Comparison of ENCODE assay signal across 15 cellular contexts in the genomic region with DNA sequence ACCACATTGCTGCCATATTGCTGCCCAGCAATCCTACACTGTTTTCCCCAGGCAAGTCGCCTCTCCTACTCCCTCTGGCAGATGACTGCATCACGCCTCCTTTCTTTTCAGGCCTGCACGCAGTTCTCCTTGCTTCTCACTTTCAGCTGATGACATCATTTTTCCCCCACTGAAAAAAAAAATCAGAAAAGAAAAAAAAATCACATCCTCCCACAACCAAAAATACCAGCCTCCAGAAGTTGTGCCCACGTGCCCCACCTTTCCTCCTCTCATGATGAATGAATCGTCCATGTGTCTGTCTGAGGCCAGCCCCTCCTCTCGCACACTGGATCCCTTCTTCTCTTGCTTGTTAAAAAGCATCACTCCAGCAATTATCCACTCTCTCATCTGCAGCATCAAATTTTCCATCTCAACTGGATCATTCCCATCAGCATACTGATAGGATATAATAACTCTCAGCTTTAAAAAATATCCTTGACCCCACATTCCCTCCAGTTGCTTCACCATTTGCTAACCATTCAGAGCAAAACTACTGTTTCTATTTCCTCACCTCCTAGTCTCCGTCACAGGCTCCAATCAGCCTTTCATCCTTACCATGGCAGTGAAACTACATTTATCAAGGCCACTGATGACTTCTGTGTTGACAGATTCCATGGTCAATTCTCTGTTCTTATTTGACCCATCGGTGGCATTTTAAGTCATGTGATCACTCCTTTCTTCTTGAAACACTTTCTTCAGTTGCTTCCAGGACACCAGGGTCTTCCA. TPM values are rescaled to one million over a fixed set of nuclear protein-coding genes. Genes with fewer than 3 reads are reported as not detected.
A peak's percentile ranks its signal among the peaks of the same experiment; 100 is the strongest.
DNase-seq lines count a peak whose midpoint lies in the region; ATAC-seq lines count a peak whose summit lies in the region.
"Had no signal": no experiment of that assay in that cellular context is flagged by ENCODE, and none has a peak within 500 bp of the region (broad histone marks: within the 10 kb centered on the region; RNA-seq: fewer than 3 reads in every experiment).

No MANE protein-coding gene starts in this region.

- in situ Hi-C loops in KBM-7 (cut with MboI; ENCODE audit: low pct_unique_long_range_greater_than_20kb, low sequenced_read_pairs) = no loop called here

- peak; percentile 26 for ATAC-seq in activated naive CD8-positive, alpha-beta T cell treated with anti-CD3 and anti-CD28 coated beads, Interleukin-2, amount 10 ng/mL, durations not matched to agents 7 days and 5 days (ENCODE audit: low read depth)

- H3K9me3 ChIP-seq in effector memory CD4-positive, alpha-beta T cell (ENCODE audit: control insufficient read depth, low read length) = no peaks in the 10 kb centered on the region
- H3K9me3 ChIP-seq: ascending aorta, transverse colon had no signal

- peak; percentile 4 for DNase-seq in stimulated activated naive CD4-positive, alpha-beta T cell treated with Interleukin-2 at 50 U/mL for 16 hours (lab: John Stamatoyannopoulos, UW)
- DNase-seq in stimulated activated naive CD4-positive, alpha-beta T cell (lab: John Stamatoyannopoulos, UW) = no peak
- no peak for DNase-seq in activated naive CD8-positive, alpha-beta T cell treated with anti-CD3 and anti-CD28 coated beads, Interleukin-2, amount 10 ng/mL, durations not matched to agents 7 days and 5 days
- DNase-seq in stimulated activated CD4-positive, alpha-beta T cell treated with anti-CD3 and anti-CD28 coated beads, Interleukin-15, amount 100 ng/mL, for 24 hours = peak; percentile 37
- DNase-seq in KBM-7 (no peak), NCI-H1092 (lab: John Stamatoyannopoulos, UW) (no peak), NCI-H2227 (lab: John Stamatoyannopoulos, UW; ENCODE audit: unreplicated experiment) (no peak)
- DNase-seq in effector memory CD4-positive, alpha-beta T cell = no peak
- DNase-seq: erythroblast, kidney glomerular epithelial cell, midbrain, NCI-H2081, NCI-H82, transverse colon had no signal

- H3K27me3 Mint-ChIP-seq in activated naive CD8-positive, alpha-beta T cell treated with anti-CD3 and anti-CD28 coated beads, Interleukin-2, amount 10 ng/mL, durations not matched to agents 7 days and 5 days = peaks cover 12% of the 10 kb centered on the region

- no peak overlapping the region for H3K27ac Mint-ChIP-seq in activated naive CD8-positive, alpha-beta T cell treated with anti-CD3 and anti-CD28 coated beads, Interleukin-2, amount 10 ng/mL, durations not matched to agents 7 days and 5 days

- POLR2A ChIA-PET in activated naive CD8-positive, alpha-beta T cell treated with anti-CD3 and anti-CD28 coated beads, Interleukin-2, amount 10 ng/mL, durations not matched to agents 7 days and 5 days (lab: Charles Lee) = interaction anchor here (0.5 kb wide), 1 partner anchor 29 kb away, joined by 3 read pairs; no protein-coding TSS in a partner anchor

- H3K4me1 Mint-ChIP-seq in activated naive CD8-positive, alpha-beta T cell treated with anti-CD3 and anti-CD28 coated beads, Interleukin-2, amount 10 ng/mL, durations not matched to agents 7 days and 5 days = peaks cover 2% of the 10 kb centered on the region

- H3K4me3 ChIP-seq in effector memory CD4-positive, alpha-beta T cell (ENCODE audit: insufficient read depth, low read depth, low read length, poor library complexity, severe bottlenecking) = no peak overlapping the region
- H3K4me3 ChIP-seq: ascending aorta, transverse colon had no signal

- no peaks in the 10 kb centered on the region for H3K36me3 ChIP-seq in effector memory CD4-positive, alpha-beta T cell (ENCODE audit: control insufficient read depth, insufficient read depth, low read length)
- H3K36me3 ChIP-seq: ascending aorta, transverse colon had no signal

- H3K27ac ChIP-seq in effector memory CD4-positive, alpha-beta T cell (ENCODE audit: insufficient read depth, low read length, poor library complexity, severe bottlenecking) = no peak overlapping the region
- H3K27ac ChIP-seq: ascending aorta, transverse colon had no signal

- no peaks in the 10 kb centered on the region for H3K36me3 Mint-ChIP-seq in activated naive CD8-positive, alpha-beta T cell treated with anti-CD3 and anti-CD28 coated beads, Interleukin-2, amount 10 ng/mL, durations not matched to agents 7 days and 5 days

- H3K4me1 ChIP-seq in effector memory CD4-positive, alpha-beta T cell (ENCODE audit: control insufficient read depth, insufficient read depth, low read length, poor library complexity, severe bottlenecking) = no peaks in the 10 kb centered on the region
- H3K4me1 ChIP-seq: ascending aorta, transverse colon had no signal

- H3K4me3 Mint-ChIP-seq in activated naive CD8-positive, alpha-beta T cell treated with anti-CD3 and anti-CD28 coated beads, Interleukin-2, amount 10 ng/mL, durations not matched to agents 7 days and 5 days = no peak overlapping the region

- H3K9me3 Mint-ChIP-seq in activated naive CD8-positive, alpha-beta T cell treated with anti-CD3 and anti-CD28 coated beads, Interleukin-2, amount 10 ng/mL, durations not matched to agents 7 days and 5 days = no peaks in the 10 kb centered on the region

- no peaks in the 10 kb centered on the region for H3K27me3 ChIP-seq in effector memory CD4-positive, alpha-beta T cell (replicated peaks; ENCODE audit: control insufficient read depth, insufficient read depth, low read length, poor library complexity, severe bottlenecking)
- H3K27me3 ChIP-seq: ascending aorta, transverse colon had no signal

RNA-seq across cellular contexts. Expression of a gene that starts 30.1 kb away (rescaled TPM):
- total RNA-seq in activated naive CD8-positive, alpha-beta T cell treated with anti-CD3 and anti-CD28 coated beads, Interleukin-2, amount 10 ng/mL, durations not matched to agents 7 days and 5 days = 10 to 100 TPM; 29.5 to 31.3 TPM

RNA-seq across cellular contexts. Expression of a gene that starts 46.1 kb away (rescaled TPM):
- 100 to 1,000 TPM; 314 to 323 TPM for total RNA-seq in activated naive CD8-positive, alpha-beta T cell treated with anti-CD3 and anti-CD28 coated beads, Interleukin-2, amount 10 ng/mL, durations not matched to agents 7 days and 5 days

Comparison
In these comparisons a context has a peak if more than half of its experiments do, and no peak if none do; other contexts are left out.
1. DNase-seq: peak in stimulated activated naive CD4-positive, alpha-beta T cell treated with Interleukin-2 at 50 U/mL for 16 hours (single experiment) and stimulated activated CD4-positive, alpha-beta T cell treated with anti-CD3 and anti-CD28 coated beads, Interleukin-15, amount 100 ng/mL, for 24 hours (single experiment); none in stimulated activated naive CD4-positive, alpha-beta T cell (0 of 6), activated naive CD8-positive, alpha-beta T cell treated with anti-CD3 and anti-CD28 coated beads, Interleukin-2, amount 10 ng/mL, durations not matched to agents 7 days and 5 days (single experiment), KBM-7 (single experiment), effector memory CD4-positive, alpha-beta T cell (0 of 3), NCI-H1092 (single experiment) and NCI-H2227 (single experiment).